In the genomic region with DNA sequence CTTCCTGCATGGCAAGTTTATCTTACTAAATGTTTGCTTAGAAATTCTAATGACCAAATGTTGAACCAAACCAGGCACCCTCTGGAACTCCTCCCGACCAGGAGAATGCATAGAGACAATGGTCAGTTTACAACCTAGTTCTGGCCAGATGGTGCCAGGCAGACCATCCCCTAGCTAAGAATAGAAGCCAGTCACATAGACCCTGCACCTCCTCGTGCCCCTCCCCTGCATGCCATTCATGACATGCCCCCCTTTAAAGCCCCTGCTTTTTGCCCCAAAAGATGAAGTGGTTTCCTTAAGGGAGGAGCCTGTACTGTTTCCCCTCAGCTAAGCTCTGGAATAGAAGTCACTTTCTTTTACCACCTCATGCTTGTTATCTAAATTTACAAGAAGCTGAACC, we compare ENCODE assay signal across 21 cellular contexts. TPM values are rescaled to one million over a fixed set of nuclear protein-coding genes. Genes with fewer than 3 reads are reported as not detected.
A peak's percentile ranks its signal among the peaks of the same experiment; 100 is the strongest.
DNase-seq lines count a peak whose midpoint lies in the region; ATAC-seq and TF ChIP-seq lines count a peak whose summit lies in the region.
"Had no signal": no experiment of that assay in that cellular context is flagged by ENCODE, and none has a peak within 500 bp of the region (broad histone marks: within the 10 kb centered on the region; RNA-seq: fewer than 3 reads in every experiment).

No MANE protein-coding gene starts in this region.

- POLR2A ChIA-PET in AG04450 (lab: Yijun Ruan, JAX), result interaction anchor here (0.5 to 2.0 kb wide), 4 partner anchors 21 to 110 kb away, joined by 3 to 22 read pairs (median 12); a partner anchor contains a TSS

- DNase-seq in AG04450 (ENCODE audit: low read depth, low spot score), result no peak
- no peak for DNase-seq in ascending aorta (ENCODE audit: low spot score in 2 of 2)
- no peak for DNase-seq in lower lobe of right lung
- no peak for DNase-seq in stomach
- no peak for DNase-seq in hepatic stellate cell (ENCODE audit: low spot score)
- no peak for DNase-seq in activated CD8-positive, alpha-beta memory T cell treated with anti-CD3 and anti-CD28 coated beads, Interleukin-2, amount 50 U/mL, for 48 hours
- DNase-seq in NK-92 (lab: John Stamatoyannopoulos, UW; ENCODE audit: unreplicated experiment), result no peak
- no peak for DNase-seq in D341Med (ENCODE audit: low spot score)
- DNase-seq: activated naive CD4-positive, alpha-beta T cell treated with anti-CD3 and anti-CD28 coated beads, Interleukin-2, amount 50 U/mL, for 16 hours; activated T-cell treated with anti-CD3 and anti-CD28 coated beads, Interleukin-2, amount 50 U/mL, for 48 hours; CD4-positive, alpha-beta memory T cell; cortex of kidney; DMS79; NCI-H2081 treated with DMSO at 0.1 percent for 48 hours; NCI-H510A; stimulated activated naive B cell treated with anti-CD40 and anti-IgM and Interleukin-4, amounts not matched to agents 10 μg/mL and 1 μg/mL and 100 μg/mL, for 72 hours had no signal

- peaks cover 2% of the 10 kb centered on the region for H3K27me3 ChIP-seq in AG04450 (ENCODE audit: control insufficient read depth, insufficient read depth, low read length)
- no peaks in the 10 kb centered on the region for H3K27me3 ChIP-seq in ascending aorta
- H3K27me3 ChIP-seq in lower lobe of right lung (ENCODE audit: low read depth), result no peaks in the 10 kb centered on the region
- no peaks in the 10 kb centered on the region for H3K27me3 ChIP-seq in stomach
- H3K27me3 ChIP-seq: body of pancreas had no signal

- no peak overlapping the region for H3K4me3 ChIP-seq in AG04450 (ENCODE audit: low read depth, low read length)
- peak overlapping the region in 1 of 2 donors; percentile 10 for H3K4me3 ChIP-seq in ascending aorta
- no peak overlapping the region for H3K4me3 ChIP-seq in lower lobe of right lung
- no peak overlapping the region for H3K4me3 ChIP-seq in stomach
- H3K4me3 ChIP-seq: body of pancreas, K562 had no signal

- 6 to 37% (median 16%) methylated on average over 2 of the region's 2 CpGs for WGBS in stomach, 5 donors

- H3K36me3 ChIP-seq in ascending aorta (no peaks in the 10 kb centered on the region), lower lobe of right lung (no peaks in the 10 kb centered on the region), stomach (no peaks in the 10 kb centered on the region)

- TF ChIP-seq CTCF in AG04450 (IDR thresholded peaks at IDR 0.05; ENCODE audit: low read depth, low read length) (no peak), ascending aorta (IDR thresholded peaks at IDR 0.05) (no peak), lower lobe of right lung (IDR thresholded peaks at IDR 0.05) (no peak), stomach (IDR thresholded peaks at IDR 0.05) (no peak)

- no peak for TF ChIP-seq POLR2A in stomach (IDR thresholded peaks at IDR 0.05)

- TF ChIP-seq EP300 in stomach (IDR thresholded peaks at IDR 0.05), result no peak

- H3K27ac ChIP-seq in AG04450 (ENCODE audit: low read depth, low read length) (peak overlapping the region; percentile 75), ascending aorta (peak overlapping the region; percentile 59 to 77), lower lobe of right lung (peak overlapping the region; percentile 55), stomach (peak overlapping the region in 4 of 5 donors; percentile 5 to 69 (median 63))
- H3K27ac ChIP-seq: body of pancreas had no signal

- intact Hi-C loops in ascending aorta (cut with DNase I), result no loop called here
- intact Hi-C loops in lower lobe of right lung (cut with DNase I), result no loop called here
- intact Hi-C loops in stomach (cut with DNase I; ENCODE audit: low total_unique reads), result no loop called here

- CTCF ChIA-PET in AG04450 (lab: Charles Lee), result interaction anchor here (0.6 to 1.6 kb wide), 5 partner anchors 31 to 1504 kb away, joined by 3 to 7 read pairs (median 5); no protein-coding TSS in a partner anchor

- ATAC-seq in lower lobe of right lung, result no peak
- ATAC-seq: activated CD4-positive, CD25-positive, alpha-beta regulatory T cell treated with anti-CD3 and anti-CD28 coated beads, Interleukin-2, amount 50 U/mL, for 24 hours; body of pancreas; K562; stimulated activated naive B cell treated with anti-CD40 and anti-IgM and Interleukin-4, amounts not matched to agents 10 μg/mL and 1 μg/mL and 100 μg/mL, for 72 hours had no signal

- no peaks in the 10 kb centered on the region for H3K9me3 ChIP-seq in AG04450 (ENCODE audit: control insufficient read depth, insufficient read depth, low read length)
- no peaks in the 10 kb centered on the region for H3K9me3 ChIP-seq in ascending aorta
- no peaks in the 10 kb centered on the region for H3K9me3 ChIP-seq in lower lobe of right lung
- H3K9me3 ChIP-seq in stomach, result no peaks in the 10 kb centered on the region
- H3K9me3 ChIP-seq: body of pancreas had no signal

- H3K4me1 ChIP-seq in ascending aorta (peaks cover 2 to 13% of the 10 kb centered on the region in 2 donors), lower lobe of right lung (no peaks in the 10 kb centered on the region), stomach (peaks cover 17 to 23% (median 20%) of the 10 kb centered on the region in 4 donors)

RNA-seq across cellular contexts. Expression of a gene that starts 6.6 kb away (rescaled TPM):
- polyA plus RNA-seq in AG04450 (2011; rRNA removed) (not detected in 2 replicates), stomach (not detected)
- not detected in 2 replicates for polyA minus RNA-seq in AG04450 (2011; rRNA and poly(A)+ RNA removed)
- total RNA-seq in ascending aorta (not detected), lower lobe of right lung (not detected), stomach (not detected)
- total RNA-seq: body of pancreas; CD4-positive, alpha-beta memory T cell; fibroblast of villous mesenchyme; K562; renal cortical epithelial cell had no signal
- polyA plus RNA-seq: CD4-positive, alpha-beta memory T cell; K562 had no signal

RNA-seq across cellular contexts. Expression of a gene that starts 31.6 kb away (rescaled TPM):
- not detected in 2 replicates for polyA plus RNA-seq in AG04450 (2011; rRNA removed)
- not detected in 2 replicates for polyA minus RNA-seq in AG04450 (2011; rRNA and poly(A)+ RNA removed)
- not detected for total RNA-seq in ascending aorta
- total RNA-seq in lower lobe of right lung, result not detected
- not detected for total RNA-seq in stomach
- polyA plus RNA-seq in stomach, result not detected
- total RNA-seq: body of pancreas; CD4-positive, alpha-beta memory T cell; fibroblast of villous mesenchyme; K562; renal cortical epithelial cell had no signal
- polyA plus RNA-seq: CD4-positive, alpha-beta memory T cell; K562 had no signal

RNA-seq across cellular contexts. Expression of a gene that starts 56.1 kb away (rescaled TPM):
- not detected in 2 replicates for polyA plus RNA-seq in AG04450 (2011; rRNA removed)
- not detected in 2 replicates for polyA minus RNA-seq in AG04450 (2011; rRNA and poly(A)+ RNA removed)
- not detected for total RNA-seq in ascending aorta
- total RNA-seq in lower lobe of right lung, result not detected
- not detected for total RNA-seq in stomach
- polyA plus RNA-seq in stomach, result not detected
- total RNA-seq: body of pancreas; CD4-positive, alpha-beta memory T cell; fibroblast of villous mesenchyme; K562; renal cortical epithelial cell had no signal
- polyA plus RNA-seq: CD4-positive, alpha-beta memory T cell; K562 had no signal
